ENCODE assay signal across 1 cellular context in genomic region chr4:68369474-68369805, GRCh38.
TF ChIP-seq lines count a peak whose summit lies in the region.

No MANE protein-coding gene starts in this region.

TF ChIP-seq in WTC11, 78 proteins besides CTCF, POLR2A, EP300 and RAD21 (continued from another document):
- TF ChIP-seq ZMAT4 (CRISPR knock-in tag; IDR thresholded peaks at IDR 0.05) = no peak
- no peak for TF ChIP-seq E2F1 (CRISPR knock-in tag; IDR thresholded peaks at IDR 0.05)
